Comparison of ENCODE assay signal across 1 cellular context in the genomic region with DNA sequence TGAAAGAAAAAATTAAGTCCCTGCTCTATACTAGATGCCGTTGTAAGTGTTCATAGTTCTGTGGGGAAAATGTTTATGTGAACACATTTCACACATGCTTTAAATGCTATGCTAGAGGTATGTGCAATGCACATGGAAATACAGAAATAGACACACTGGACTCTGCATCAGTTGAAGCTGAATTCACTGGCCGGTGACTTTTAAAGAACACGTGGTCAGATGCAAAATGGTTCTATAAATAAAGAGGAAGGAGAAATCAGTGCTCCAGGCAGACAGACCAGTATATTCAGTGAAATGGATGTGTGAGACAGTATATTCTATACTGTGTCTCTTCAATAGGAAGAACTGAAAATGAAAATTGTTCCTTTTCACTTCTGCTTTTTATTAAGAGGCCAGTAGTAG.
TF ChIP-seq lines count a peak whose summit lies in the region.

No MANE protein-coding gene starts in this region.

TF ChIP-seq in GM12878, 131 proteins besides CTCF, POLR2A, EP300 and RAD21:
- TF ChIP-seq, protein P1, sequence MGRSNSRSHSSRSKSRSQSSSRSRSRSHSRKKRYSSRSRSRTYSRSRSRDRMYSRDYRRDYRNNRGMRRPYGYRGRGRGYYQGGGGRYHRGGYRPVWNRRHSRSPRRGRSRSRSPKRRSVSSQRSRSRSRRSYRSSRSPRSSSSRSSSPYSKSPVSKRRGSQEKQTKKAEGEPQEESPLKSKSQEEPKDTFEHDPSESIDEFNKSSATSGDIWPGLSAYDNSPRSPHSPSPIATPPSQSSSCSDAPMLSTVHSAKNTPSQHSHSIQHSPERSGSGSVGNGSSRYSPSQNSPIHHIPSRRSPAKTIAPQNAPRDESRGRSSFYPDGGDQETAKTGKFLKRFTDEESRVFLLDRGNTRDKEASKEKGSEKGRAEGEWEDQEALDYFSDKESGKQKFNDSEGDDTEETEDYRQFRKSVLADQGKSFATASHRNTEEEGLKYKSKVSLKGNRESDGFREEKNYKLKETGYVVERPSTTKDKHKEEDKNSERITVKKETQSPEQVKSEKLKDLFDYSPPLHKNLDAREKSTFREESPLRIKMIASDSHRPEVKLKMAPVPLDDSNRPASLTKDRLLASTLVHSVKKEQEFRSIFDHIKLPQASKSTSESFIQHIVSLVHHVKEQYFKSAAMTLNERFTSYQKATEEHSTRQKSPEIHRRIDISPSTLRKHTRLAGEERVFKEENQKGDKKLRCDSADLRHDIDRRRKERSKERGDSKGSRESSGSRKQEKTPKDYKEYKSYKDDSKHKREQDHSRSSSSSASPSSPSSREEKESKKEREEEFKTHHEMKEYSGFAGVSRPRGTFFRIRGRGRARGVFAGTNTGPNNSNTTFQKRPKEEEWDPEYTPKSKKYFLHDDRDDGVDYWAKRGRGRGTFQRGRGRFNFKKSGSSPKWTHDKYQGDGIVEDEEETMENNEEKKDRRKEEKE (IDR thresholded peaks at IDR 0.05): no peak
- TF ChIP-seq MEF2A (IDR thresholded peaks at IDR 0.05; ENCODE audit: insufficient read depth, low read depth, low read length): 0 out of 2 replicates have a peak, but pooled peaks have one; percentile 57
- TF ChIP-seq RELB (IDR thresholded peaks at IDR 0.05; ENCODE audit: low read depth): 0 out of 2 replicates have a peak, but pooled peaks have one; percentile 33
- TF ChIP-seq USF1 (IDR thresholded peaks at IDR 0.05; ENCODE audit: borderline replicate concordance, extremely low read length, insufficient read depth, low read depth, low read length): no peak
- TF ChIP-seq, protein P2, sequence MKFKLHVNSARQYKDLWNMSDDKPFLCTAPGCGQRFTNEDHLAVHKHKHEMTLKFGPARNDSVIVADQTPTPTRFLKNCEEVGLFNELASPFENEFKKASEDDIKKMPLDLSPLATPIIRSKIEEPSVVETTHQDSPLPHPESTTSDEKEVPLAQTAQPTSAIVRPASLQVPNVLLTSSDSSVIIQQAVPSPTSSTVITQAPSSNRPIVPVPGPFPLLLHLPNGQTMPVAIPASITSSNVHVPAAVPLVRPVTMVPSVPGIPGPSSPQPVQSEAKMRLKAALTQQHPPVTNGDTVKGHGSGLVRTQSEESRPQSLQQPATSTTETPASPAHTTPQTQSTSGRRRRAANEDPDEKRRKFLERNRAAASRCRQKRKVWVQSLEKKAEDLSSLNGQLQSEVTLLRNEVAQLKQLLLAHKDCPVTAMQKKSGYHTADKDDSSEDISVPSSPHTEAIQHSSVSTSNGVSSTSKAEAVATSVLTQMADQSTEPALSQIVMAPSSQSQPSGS (IDR thresholded peaks at IDR 0.05; ENCODE audit: low read length): peak; percentile 36; the same call in 1 of the 2 replicates
- no peak for TF ChIP-seq IKZF1 (conservative IDR thresholded peaks at IDR 0.05)
- no peak for TF ChIP-seq NFXL1 (IDR thresholded peaks at IDR 0.05; ENCODE audit: borderline replicate concordance)
- TF ChIP-seq TCF7 (IDR thresholded peaks at IDR 0.05; ENCODE audit: borderline replicate concordance): no peak
- TF ChIP-seq CBX5 (IDR thresholded peaks at IDR 0.05; ENCODE audit: low read depth): 0 out of 2 replicates have a peak, but pooled peaks have one; percentile 53
- no peak for TF ChIP-seq MTA2 (IDR thresholded peaks at IDR 0.05; ENCODE audit: low read depth)
- peak in 1 of 2 experiments; percentile 46; a peak in 2 of 4 replicates for TF ChIP-seq IKZF2 (IDR thresholded peaks at IDR 0.05)
- TF ChIP-seq BMI1 (IDR thresholded peaks at IDR 0.05; ENCODE audit: borderline replicate concordance): no peak
- peak; percentile 49; the same call in 1 of the 2 replicates for TF ChIP-seq TBL1XR1 (IDR thresholded peaks at IDR 0.05; ENCODE audit: low read depth, low read length)
- TF ChIP-seq NBN (IDR thresholded peaks at IDR 0.05): no peak
- TF ChIP-seq, protein P3, sequence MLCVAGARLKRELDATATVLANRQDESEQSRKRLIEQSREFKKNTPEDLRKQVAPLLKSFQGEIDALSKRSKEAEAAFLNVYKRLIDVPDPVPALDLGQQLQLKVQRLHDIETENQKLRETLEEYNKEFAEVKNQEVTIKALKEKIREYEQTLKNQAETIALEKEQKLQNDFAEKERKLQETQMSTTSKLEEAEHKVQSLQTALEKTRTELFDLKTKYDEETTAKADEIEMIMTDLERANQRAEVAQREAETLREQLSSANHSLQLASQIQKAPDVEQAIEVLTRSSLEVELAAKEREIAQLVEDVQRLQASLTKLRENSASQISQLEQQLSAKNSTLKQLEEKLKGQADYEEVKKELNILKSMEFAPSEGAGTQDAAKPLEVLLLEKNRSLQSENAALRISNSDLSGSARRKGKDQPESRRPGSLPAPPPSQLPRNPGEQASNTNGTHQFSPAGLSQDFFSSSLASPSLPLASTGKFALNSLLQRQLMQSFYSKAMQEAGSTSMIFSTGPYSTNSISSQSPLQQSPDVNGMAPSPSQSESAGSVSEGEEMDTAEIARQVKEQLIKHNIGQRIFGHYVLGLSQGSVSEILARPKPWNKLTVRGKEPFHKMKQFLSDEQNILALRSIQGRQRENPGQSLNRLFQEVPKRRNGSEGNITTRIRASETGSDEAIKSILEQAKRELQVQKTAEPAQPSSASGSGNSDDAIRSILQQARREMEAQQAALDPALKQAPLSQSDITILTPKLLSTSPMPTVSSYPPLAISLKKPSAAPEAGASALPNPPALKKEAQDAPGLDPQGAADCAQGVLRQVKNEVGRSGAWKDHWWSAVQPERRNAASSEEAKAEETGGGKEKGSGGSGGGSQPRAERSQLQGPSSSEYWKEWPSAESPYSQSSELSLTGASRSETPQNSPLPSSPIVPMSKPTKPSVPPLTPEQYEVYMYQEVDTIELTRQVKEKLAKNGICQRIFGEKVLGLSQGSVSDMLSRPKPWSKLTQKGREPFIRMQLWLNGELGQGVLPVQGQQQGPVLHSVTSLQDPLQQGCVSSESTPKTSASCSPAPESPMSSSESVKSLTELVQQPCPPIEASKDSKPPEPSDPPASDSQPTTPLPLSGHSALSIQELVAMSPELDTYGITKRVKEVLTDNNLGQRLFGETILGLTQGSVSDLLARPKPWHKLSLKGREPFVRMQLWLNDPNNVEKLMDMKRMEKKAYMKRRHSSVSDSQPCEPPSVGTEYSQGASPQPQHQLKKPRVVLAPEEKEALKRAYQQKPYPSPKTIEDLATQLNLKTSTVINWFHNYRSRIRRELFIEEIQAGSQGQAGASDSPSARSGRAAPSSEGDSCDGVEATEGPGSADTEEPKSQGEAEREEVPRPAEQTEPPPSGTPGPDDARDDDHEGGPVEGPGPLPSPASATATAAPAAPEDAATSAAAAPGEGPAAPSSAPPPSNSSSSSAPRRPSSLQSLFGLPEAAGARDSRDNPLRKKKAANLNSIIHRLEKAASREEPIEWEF (IDR thresholded peaks at IDR 0.05; ENCODE audit: insufficient replicate concordance, low read depth, low read length): no peak
- TF ChIP-seq, protein P4, sequence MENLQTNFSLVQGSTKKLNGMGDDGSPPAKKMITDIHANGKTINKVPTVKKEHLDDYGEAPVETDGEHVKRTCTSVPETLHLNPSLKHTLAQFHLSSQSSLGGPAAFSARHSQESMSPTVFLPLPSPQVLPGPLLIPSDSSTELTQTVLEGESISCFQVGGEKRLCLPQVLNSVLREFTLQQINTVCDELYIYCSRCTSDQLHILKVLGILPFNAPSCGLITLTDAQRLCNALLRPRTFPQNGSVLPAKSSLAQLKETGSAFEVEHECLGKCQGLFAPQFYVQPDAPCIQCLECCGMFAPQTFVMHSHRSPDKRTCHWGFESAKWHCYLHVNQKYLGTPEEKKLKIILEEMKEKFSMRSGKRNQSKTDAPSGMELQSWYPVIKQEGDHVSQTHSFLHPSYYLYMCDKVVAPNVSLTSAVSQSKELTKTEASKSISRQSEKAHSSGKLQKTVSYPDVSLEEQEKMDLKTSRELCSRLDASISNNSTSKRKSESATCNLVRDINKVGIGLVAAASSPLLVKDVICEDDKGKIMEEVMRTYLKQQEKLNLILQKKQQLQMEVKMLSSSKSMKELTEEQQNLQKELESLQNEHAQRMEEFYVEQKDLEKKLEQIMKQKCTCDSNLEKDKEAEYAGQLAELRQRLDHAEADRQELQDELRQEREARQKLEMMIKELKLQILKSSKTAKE (IDR thresholded peaks at IDR 0.05; ENCODE audit: low read depth, poor library complexity, severe bottlenecking): peak; percentile 88
- no peak for TF ChIP-seq ZBED1 (IDR thresholded peaks at IDR 0.05; ENCODE audit: borderline replicate concordance)
- TF ChIP-seq ELK1 (IDR thresholded peaks at IDR 0.05; ENCODE audit: low read depth, low read length): no peak
- TF ChIP-seq RAD51 (IDR thresholded peaks at IDR 0.05): peak; percentile 56; the same call in 1 of the 2 replicates
- peak; percentile 94 for TF ChIP-seq SPI1 (IDR thresholded peaks at IDR 0.05; ENCODE audit: borderline replicate concordance, insufficient read depth, low read depth, low read length)
- TF ChIP-seq TARDBP (IDR thresholded peaks at IDR 0.05; ENCODE audit: borderline replicate concordance): no peak
- TF ChIP-seq MEF2B (IDR thresholded peaks at IDR 0.05; ENCODE audit: partially characterized antibody, poor library complexity, severe bottlenecking): peak; percentile 50
- TF ChIP-seq RUNX3 (IDR thresholded peaks at IDR 0.05; ENCODE audit: low read length): 0 out of 2 replicates have a peak, but pooled peaks have one; percentile 8
